10 cellular contexts compared by ENCODE assay signal in the genomic region with DNA sequence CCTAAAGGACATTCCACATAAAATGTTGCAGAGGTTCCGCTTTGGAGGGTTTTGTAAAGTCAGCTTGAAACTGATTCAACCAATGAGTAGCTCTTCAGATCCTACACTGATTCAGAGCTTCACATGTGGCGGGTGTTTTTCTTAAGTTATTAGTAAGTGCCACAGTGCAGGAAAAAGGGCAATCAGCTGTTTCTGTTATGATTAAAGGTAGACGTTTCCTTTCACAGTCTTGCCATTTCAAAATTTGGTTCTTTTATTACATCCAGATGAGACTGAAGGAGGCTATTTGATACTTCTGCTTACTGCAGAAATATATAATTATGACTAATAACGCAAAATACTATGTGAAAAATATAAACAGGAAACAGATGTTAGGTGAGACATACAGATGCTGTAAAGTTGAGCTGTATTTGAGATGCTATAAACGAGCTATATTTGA.
DNase-seq lines count a peak whose midpoint lies in the region; ATAC-seq, FAIRE-seq and TF ChIP-seq lines count a peak whose summit lies in the region.
"Had no signal": no experiment of that assay in that cellular context is flagged by ENCODE, and none has a peak within 500 bp of the region (broad histone marks: within the 10 kb centered on the region; RNA-seq: fewer than 3 reads in every experiment).

No MANE protein-coding gene starts in this region.

- peak overlapping the region; percentile 40 for H3K27ac ChIP-seq in endothelial cell of umbilical vein (ENCODE audit: insufficient read depth, low read depth, low read length)
- no peak overlapping the region for H3K27ac ChIP-seq in effector memory CD4-positive, alpha-beta T cell (ENCODE audit: insufficient read depth, low read length, poor library complexity, severe bottlenecking)

- intact Hi-C loops in endothelial cell of umbilical vein (cut with micrococcal nuclease) = loop anchor here (1.0 kb wide), 6 partner anchors 25 to 610 kb away; no protein-coding TSS in a partner anchor
- intact Hi-C loops in cardiac septum (cut with DNase I) = no loop called here

- ATAC-seq in GM19452 (IDR thresholded peaks at IDR 0.05; ENCODE audit: unreplicated experiment) (peak; percentile 89), HG03095 (IDR thresholded peaks at IDR 0.05; ENCODE audit: unreplicated experiment) (peak; percentile 75)

- no peaks in the 10 kb centered on the region for H3K9me1 ChIP-seq in endothelial cell of umbilical vein (replicated peaks; ENCODE audit: control insufficient read depth, extremely low read depth, insufficient read depth, low read length)

- no peaks in the 10 kb centered on the region for H3K79me2 ChIP-seq in endothelial cell of umbilical vein (ENCODE audit: control insufficient read depth, insufficient read depth, low read length)

- TF ChIP-seq POLR2A in endothelial cell of umbilical vein (IDR thresholded peaks at IDR 0.05; ENCODE audit: low read depth, low read length) = no peak

- H4K20me1 ChIP-seq in endothelial cell of umbilical vein (replicated peaks; ENCODE audit: control insufficient read depth, extremely low read depth, insufficient read depth, low read length) = no peaks in the 10 kb centered on the region

- POLR2A ChIA-PET in endothelial cell of umbilical vein (lab: Charles Lee) = interaction anchor here (1.2 kb wide), 1 partner anchor 615 kb away, joined by 6 read pairs; a partner anchor contains a TSS

- peak overlapping the region; percentile 31 for H3K4me2 ChIP-seq in endothelial cell of umbilical vein (ENCODE audit: insufficient read depth, low read length)

- no peak for TF ChIP-seq CTCF in endothelial cell of umbilical vein (IDR thresholded peaks at IDR 0.05; ENCODE audit: extremely low read depth in 1 of 2, insufficient read depth in 1 of 2, low read depth in 1 of 2, low read length in 2 of 2)

- H3K4me3 ChIP-seq in endothelial cell of umbilical vein (replicated peaks in 1 of 3; ENCODE audit: insufficient read depth in 1 of 3, low read depth in 1 of 3, low read length in 3 of 3) = no peak overlapping the region
- H3K4me3 ChIP-seq in effector memory CD4-positive, alpha-beta T cell (ENCODE audit: insufficient read depth, low read depth, low read length, poor library complexity, severe bottlenecking) = no peak overlapping the region

- H2AFZ ChIP-seq in endothelial cell of umbilical vein (ENCODE audit: low read depth, low read length) = no peak overlapping the region

- no peaks in the 10 kb centered on the region for H3K9me3 ChIP-seq in endothelial cell of umbilical vein (replicated peaks; ENCODE audit: control insufficient read depth, insufficient read depth, low read length)
- H3K9me3 ChIP-seq in effector memory CD4-positive, alpha-beta T cell (ENCODE audit: control insufficient read depth, low read length) = no peaks in the 10 kb centered on the region

- H3K27me3 ChIP-seq in endothelial cell of umbilical vein (ENCODE audit: control insufficient read depth in 2 of 2, insufficient read depth in 2 of 2, low read length in 2 of 2) = no peaks in the 10 kb centered on the region
- no peaks in the 10 kb centered on the region for H3K27me3 ChIP-seq in effector memory CD4-positive, alpha-beta T cell (replicated peaks; ENCODE audit: control insufficient read depth, insufficient read depth, low read length, poor library complexity, severe bottlenecking)

- peaks cover 18% of the 10 kb centered on the region for H3K4me1 ChIP-seq in endothelial cell of umbilical vein (ENCODE audit: control insufficient read depth, extremely low read depth, insufficient read depth, low read length)
- H3K4me1 ChIP-seq in effector memory CD4-positive, alpha-beta T cell (ENCODE audit: control insufficient read depth, insufficient read depth, low read length, poor library complexity, severe bottlenecking) = no peaks in the 10 kb centered on the region

- H3K9ac ChIP-seq in endothelial cell of umbilical vein (replicated peaks; ENCODE audit: extremely low read depth, insufficient read depth, low read length) = no peak overlapping the region

- H3K36me3 ChIP-seq in endothelial cell of umbilical vein (ENCODE audit: control insufficient read depth in 2 of 2, extremely low read depth in 1 of 2, insufficient read depth in 2 of 2, low read length in 2 of 2) = no peaks in the 10 kb centered on the region
- H3K36me3 ChIP-seq in effector memory CD4-positive, alpha-beta T cell (ENCODE audit: control insufficient read depth, insufficient read depth, low read length) = no peaks in the 10 kb centered on the region

- no TSS peak for BruUV-seq in endothelial cell of umbilical vein (replicated peaks; lab: Mats Ljungman, UMichigan)

- CTCF ChIA-PET in endothelial cell of umbilical vein (lab: Charles Lee) = interaction anchor here (1.0 to 1.5 kb wide), 6 partner anchors 9 to 611 kb away, joined by 3 to 5 read pairs (median 4); no protein-coding TSS in a partner anchor

- dilution Hi-C loops in endothelial cell of umbilical vein (cut with MboI; ENCODE audit: extremely low pct_ligation_motif_present, low sequenced_read_pairs) = no loop called here

- peak; percentile 76 for DNase-seq in ELR (ENCODE audit: low read depth)
- DNase-seq in endothelial cell of umbilical vein (ENCODE audit: low read depth, low spot score) = peak; percentile 93
- DNase-seq in effector memory CD4-positive, alpha-beta T cell = no peak
- DNase-seq in SK-N-DZ (ENCODE audit: low spot score) = no peak
- DNase-seq in NCI-H1436 (lab: John Stamatoyannopoulos, UW) = no peak
- DNase-seq in cardiac septum (ENCODE audit: low spot score) = no peak
- DNase-seq: NCI-H1092 had no signal

- FAIRE-seq in endothelial cell of umbilical vein (lab: Jason Lieb, UNC) = peak; percentile 77
- FAIRE-seq: G401.6 had no signal

TF ChIP-seq in endothelial cell of umbilical vein, 7 proteins besides CTCF, POLR2A, EP300 and RAD21:
- peak; percentile 60 for TF ChIP-seq JUN (IDR thresholded peaks at IDR 0.05; ENCODE audit: borderline replicate concordance, insufficient read depth, insufficient read length, low read depth)
- TF ChIP-seq FOS (IDR thresholded peaks at IDR 0.05; ENCODE audit: borderline replicate concordance, insufficient read depth, low read length) = peak; percentile 64
- TF ChIP-seq, protein P1, sequence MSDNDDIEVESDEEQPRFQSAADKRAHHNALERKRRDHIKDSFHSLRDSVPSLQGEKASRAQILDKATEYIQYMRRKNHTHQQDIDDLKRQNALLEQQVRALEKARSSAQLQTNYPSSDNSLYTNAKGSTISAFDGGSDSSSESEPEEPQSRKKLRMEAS (IDR thresholded peaks at IDR 0.05; ENCODE audit: insufficient read depth, insufficient read length) = no peak
- no peak for TF ChIP-seq MYC (IDR thresholded peaks at IDR 0.05; ENCODE audit: low read depth, low read length)
- peak; percentile 60 for TF ChIP-seq GATA2 (IDR thresholded peaks at IDR 0.05; ENCODE audit: insufficient read depth, insufficient read length, low read depth, low read length)

Comparison
In these comparisons a context has a peak if more than half of its experiments do, and no peak if none do; other contexts are left out.
1. DNase-seq: peak in ELR (single experiment) and endothelial cell of umbilical vein (single experiment); none in effector memory CD4-positive, alpha-beta T cell (0 of 3), SK-N-DZ (single experiment), NCI-H1436 (single experiment) and cardiac septum (single experiment).